ENCODE assay signal across 1 cellular context in the genomic region with DNA sequence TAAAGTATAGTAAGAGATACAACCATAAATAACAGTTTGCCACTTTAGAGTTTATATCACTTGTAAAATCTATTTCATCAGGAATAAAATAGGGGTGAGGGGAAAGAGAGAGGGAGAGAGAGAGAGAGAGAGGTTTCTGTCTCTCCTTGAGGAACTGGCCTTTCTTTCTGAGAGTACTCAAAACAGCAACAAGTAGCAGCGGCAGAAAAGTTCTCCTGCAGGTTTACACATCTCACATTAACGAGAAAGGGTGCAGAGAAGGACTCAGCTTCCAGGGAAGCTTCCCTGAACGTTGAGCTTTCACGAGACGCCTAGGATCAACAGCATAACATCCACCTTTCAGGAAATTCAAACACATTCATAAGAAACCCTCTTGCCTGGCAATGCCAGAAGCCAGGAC.
TF ChIP-seq lines count a peak whose summit lies in the region.

No MANE protein-coding gene starts in this region.

TF ChIP-seq in GM23338, 12 proteins besides CTCF, POLR2A, EP300 and RAD21 (continued from another document):
- TF ChIP-seq, protein P1, sequence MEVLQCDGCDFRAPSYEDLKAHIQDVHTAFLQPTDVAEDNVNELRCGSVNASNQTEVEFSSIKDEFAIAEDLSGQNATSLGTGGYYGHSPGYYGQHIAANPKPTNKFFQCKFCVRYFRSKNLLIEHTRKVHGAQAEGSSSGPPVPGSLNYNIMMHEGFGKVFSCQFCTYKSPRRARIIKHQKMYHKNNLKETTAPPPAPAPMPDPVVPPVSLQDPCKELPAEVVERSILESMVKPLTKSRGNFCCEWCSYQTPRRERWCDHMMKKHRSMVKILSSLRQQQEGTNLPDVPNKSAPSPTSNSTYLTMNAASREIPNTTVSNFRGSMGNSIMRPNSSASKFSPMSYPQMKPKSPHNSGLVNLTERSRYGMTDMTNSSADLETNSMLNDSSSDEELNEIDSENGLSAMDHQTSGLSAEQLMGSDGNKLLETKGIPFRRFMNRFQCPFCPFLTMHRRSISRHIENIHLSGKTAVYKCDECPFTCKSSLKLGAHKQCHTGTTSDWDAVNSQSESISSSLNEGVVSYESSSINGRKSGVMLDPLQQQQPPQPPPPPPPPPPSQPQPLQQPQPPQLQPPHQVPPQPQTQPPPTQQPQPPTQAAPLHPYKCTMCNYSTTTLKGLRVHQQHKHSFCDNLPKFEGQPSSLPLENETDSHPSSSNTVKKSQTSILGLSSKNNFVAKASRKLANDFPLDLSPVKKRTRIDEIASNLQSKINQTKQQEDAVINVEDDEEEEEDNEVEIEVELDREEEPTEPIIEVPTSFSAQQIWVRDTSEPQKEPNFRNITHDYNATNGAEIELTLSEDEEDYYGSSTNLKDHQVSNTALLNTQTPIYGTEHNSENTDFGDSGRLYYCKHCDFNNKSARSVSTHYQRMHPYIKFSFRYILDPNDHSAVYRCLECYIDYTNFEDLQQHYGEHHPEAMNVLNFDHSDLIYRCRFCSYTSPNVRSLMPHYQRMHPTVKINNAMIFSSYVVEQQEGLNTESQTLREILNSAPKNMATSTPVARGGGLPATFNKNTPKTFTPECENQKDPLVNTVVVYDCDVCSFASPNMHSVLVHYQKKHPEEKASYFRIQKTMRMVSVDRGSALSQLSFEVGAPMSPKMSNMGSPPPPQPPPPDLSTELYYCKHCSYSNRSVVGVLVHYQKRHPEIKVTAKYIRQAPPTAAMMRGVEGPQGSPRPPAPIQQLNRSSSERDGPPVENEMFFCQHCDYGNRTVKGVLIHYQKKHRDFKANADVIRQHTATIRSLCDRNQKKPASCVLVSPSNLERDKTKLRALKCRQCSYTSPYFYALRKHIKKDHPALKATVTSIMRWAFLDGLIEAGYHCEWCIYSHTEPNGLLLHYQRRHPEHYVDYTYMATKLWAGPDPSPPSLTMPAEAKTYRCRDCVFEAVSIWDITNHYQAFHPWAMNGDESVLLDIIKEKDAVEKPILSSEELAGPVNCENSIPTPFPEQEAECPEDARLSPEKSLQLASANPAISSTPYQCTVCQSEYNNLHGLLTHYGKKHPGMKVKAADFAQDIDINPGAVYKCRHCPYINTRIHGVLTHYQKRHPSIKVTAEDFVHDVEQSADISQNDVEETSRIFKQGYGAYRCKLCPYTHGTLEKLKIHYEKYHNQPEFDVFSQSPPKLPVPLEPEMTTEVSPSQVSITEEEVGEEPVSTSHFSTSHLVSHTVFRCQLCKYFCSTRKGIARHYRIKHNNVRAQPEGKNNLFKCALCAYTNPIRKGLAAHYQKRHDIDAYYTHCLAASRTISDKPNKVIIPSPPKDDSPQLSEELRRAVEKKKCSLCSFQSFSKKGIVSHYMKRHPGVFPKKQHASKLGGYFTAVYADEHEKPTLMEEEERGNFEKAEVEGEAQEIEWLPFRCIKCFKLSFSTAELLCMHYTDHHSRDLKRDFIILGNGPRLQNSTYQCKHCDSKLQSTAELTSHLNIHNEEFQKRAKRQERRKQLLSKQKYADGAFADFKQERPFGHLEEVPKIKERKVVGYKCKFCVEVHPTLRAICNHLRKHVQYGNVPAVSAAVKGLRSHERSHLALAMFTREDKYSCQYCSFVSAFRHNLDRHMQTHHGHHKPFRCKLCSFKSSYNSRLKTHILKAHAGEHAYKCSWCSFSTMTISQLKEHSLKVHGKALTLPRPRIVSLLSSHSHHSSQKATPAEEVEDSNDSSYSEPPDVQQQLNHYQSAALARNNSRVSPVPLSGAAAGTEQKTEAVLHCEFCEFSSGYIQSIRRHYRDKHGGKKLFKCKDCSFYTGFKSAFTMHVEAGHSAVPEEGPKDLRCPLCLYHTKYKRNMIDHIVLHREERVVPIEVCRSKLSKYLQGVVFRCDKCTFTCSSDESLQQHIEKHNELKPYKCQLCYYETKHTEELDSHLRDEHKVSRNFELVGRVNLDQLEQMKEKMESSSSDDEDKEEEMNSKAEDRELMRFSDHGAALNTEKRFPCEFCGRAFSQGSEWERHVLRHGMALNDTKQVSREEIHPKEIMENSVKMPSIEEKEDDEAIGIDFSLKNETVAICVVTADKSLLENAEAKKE (CRISPR knock-in tag; IDR thresholded peaks at IDR 0.05), result no peak
- TF ChIP-seq NANOG (IDR thresholded peaks at IDR 0.05; ENCODE audit: borderline replicate concordance) (no peak), EZH2phosphoT487 (IDR thresholded peaks at IDR 0.05; ENCODE audit: unreplicated experiment) (no peak), EZH2 (IDR thresholded peaks at IDR 0.05; ENCODE audit: low read depth, unreplicated experiment) (no peak), ZNF114 (CRISPR knock-in tag; IDR thresholded peaks at IDR 0.05) (no peak), STAT1 (IDR thresholded peaks at IDR 0.05; ENCODE audit: unreplicated experiment) (no peak)
- TF ChIP-seq, protein P2, sequence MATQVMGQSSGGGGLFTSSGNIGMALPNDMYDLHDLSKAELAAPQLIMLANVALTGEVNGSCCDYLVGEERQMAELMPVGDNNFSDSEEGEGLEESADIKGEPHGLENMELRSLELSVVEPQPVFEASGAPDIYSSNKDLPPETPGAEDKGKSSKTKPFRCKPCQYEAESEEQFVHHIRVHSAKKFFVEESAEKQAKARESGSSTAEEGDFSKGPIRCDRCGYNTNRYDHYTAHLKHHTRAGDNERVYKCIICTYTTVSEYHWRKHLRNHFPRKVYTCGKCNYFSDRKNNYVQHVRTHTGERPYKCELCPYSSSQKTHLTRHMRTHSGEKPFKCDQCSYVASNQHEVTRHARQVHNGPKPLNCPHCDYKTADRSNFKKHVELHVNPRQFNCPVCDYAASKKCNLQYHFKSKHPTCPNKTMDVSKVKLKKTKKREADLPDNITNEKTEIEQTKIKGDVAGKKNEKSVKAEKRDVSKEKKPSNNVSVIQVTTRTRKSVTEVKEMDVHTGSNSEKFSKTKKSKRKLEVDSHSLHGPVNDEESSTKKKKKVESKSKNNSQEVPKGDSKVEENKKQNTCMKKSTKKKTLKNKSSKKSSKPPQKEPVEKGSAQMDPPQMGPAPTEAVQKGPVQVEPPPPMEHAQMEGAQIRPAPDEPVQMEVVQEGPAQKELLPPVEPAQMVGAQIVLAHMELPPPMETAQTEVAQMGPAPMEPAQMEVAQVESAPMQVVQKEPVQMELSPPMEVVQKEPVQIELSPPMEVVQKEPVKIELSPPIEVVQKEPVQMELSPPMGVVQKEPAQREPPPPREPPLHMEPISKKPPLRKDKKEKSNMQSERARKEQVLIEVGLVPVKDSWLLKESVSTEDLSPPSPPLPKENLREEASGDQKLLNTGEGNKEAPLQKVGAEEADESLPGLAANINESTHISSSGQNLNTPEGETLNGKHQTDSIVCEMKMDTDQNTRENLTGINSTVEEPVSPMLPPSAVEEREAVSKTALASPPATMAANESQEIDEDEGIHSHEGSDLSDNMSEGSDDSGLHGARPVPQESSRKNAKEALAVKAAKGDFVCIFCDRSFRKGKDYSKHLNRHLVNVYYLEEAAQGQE (IDR thresholded peaks at IDR 0.05; ENCODE audit: unreplicated experiment), result no peak
